ENCODE assay signal across 8 cellular contexts in genomic region chr9:4680750-4681149, GRCh38. TPM values are rescaled to one million over a fixed set of nuclear protein-coding genes. Genes with fewer than 3 reads are reported as not detected.
DNase-seq lines count a peak whose midpoint lies in the region; ATAC-seq and TF ChIP-seq lines count a peak whose summit lies in the region.

No MANE protein-coding gene starts in this region.

- H3K4me3 Mint-ChIP-seq in CD8-positive, alpha-beta T cell: no peak overlapping the region

- peaks cover 5% of the 10 kb centered on the region for H3K36me3 ChIP-seq in CD8-positive, alpha-beta T cell (ENCODE audit: insufficient read depth, low read length)
- peaks cover 14% of the 10 kb centered on the region for H3K36me3 ChIP-seq in NT2/D1 (ENCODE audit: insufficient read depth, insufficient read length, low read length)
- peaks cover under 1 to 3% of the 10 kb centered on the region in 2 experiments for H3K36me3 ChIP-seq in trophoblast cell (ENCODE audit: control insufficient read depth in 1 of 2, insufficient read depth in 2 of 2, low read length in 2 of 2)

- no peak for TF ChIP-seq POLR2A in erythroblast (IDR thresholded peaks at IDR 0.05; ENCODE audit: low read length)

- H3K14ac ChIP-seq in trophoblast cell (ENCODE audit: low read length): no peak overlapping the region

- H3K4me1 ChIP-seq in CD8-positive, alpha-beta T cell (ENCODE audit: insufficient read depth, low read length): peaks cover 20% of the 10 kb centered on the region
- H3K4me1 ChIP-seq in NT2/D1 (ENCODE audit: insufficient read depth, insufficient read length) (no peaks in the 10 kb centered on the region), trophoblast cell (ENCODE audit: control insufficient read depth in 1 of 2, insufficient read depth in 2 of 2, low read length in 2 of 2) (no peaks in the 10 kb centered on the region)

- no peak overlapping the region for H2BK120ac ChIP-seq in trophoblast cell (ENCODE audit: insufficient read depth, low read length, poor library complexity)

- POLR2A ChIA-PET in CD8-positive, alpha-beta T cell (lab: Charles Lee): interaction anchor here (0.9 to 2.0 kb wide), 3 partner anchors 15 to 60 kb away, joined by 4 to 9 read pairs (median 4); partner anchors contain the start of genes AK3 and SPATA6L

- peak overlapping the region; percentile 87 for H3K4me2 ChIP-seq in trophoblast cell (ENCODE audit: low read length)

- H3K79me1 ChIP-seq in trophoblast cell (ENCODE audit: low read length): peaks cover 12% of the 10 kb centered on the region

- no peak for TF ChIP-seq CTCF in CD8-positive, alpha-beta T cell (IDR thresholded peaks at IDR 0.05)
- no peak for TF ChIP-seq CTCF in GM13976 (IDR thresholded peaks at IDR 0.05; ENCODE audit: borderline replicate concordance, control extremely low read depth, extremely low read depth, insufficient read depth, missing control alignments)

- intact Hi-C loops in CD8-positive, alpha-beta T cell (cut with DNase I, micrococcal nuclease): loop anchor here (2.0 to 10.0 kb wide), 4 partner anchors 16 to 1836 kb away; partner anchors contain the start of genes CD274 (in 1 of the 2), PUM3 (in 1 of the 2) and RCL1 (in 1 of the 2)

- no peaks in the 10 kb centered on the region for H3K27me3 ChIP-seq in CD8-positive, alpha-beta T cell (ENCODE audit: insufficient read depth, low read length)
- no peaks in the 10 kb centered on the region for H3K27me3 ChIP-seq in NT2/D1 (ENCODE audit: insufficient read depth, insufficient read length)
- no peaks in the 10 kb centered on the region for H3K27me3 ChIP-seq in trophoblast cell (ENCODE audit: insufficient read depth, low read length)

- no peak overlapping the region for H3K18ac ChIP-seq in trophoblast cell (ENCODE audit: low read length)

- no CpG with 5 or more reads among the region's 2 CpGs for WGBS in trophoblast cell (ENCODE audit: extremely low coverage, insufficient coverage, insufficient read length)

- no peak overlapping the region for H3K4ac ChIP-seq in trophoblast cell (ENCODE audit: low read depth, low read length)

- in situ Hi-C loops in GM13976 (cut with MboI; ENCODE audit: low sequenced_read_pairs, unreplicated experiment): no loop called here

- H3K9me3 ChIP-seq in CD8-positive, alpha-beta T cell (ENCODE audit: low read length): no peaks in the 10 kb centered on the region
- H3K9me3 ChIP-seq in NT2/D1 (ENCODE audit: insufficient read depth, low read length) (no peaks in the 10 kb centered on the region), trophoblast cell (ENCODE audit: insufficient read depth, low read depth, low read length) (no peaks in the 10 kb centered on the region)

- CTCF ChIA-PET in CD8-positive, alpha-beta T cell (lab: Charles Lee): interaction anchor here (1.1 kb wide), 1 partner anchor 14 kb away, joined by 3 read pairs; the partner anchor contains the start of gene SPATA6L

- H2BK12ac ChIP-seq in trophoblast cell (ENCODE audit: low read length): no peak overlapping the region

- peaks cover 25% of the 10 kb centered on the region for H3K36me3 Mint-ChIP-seq in CD8-positive, alpha-beta T cell

- peaks cover 7% of the 10 kb centered on the region for H3K79me2 ChIP-seq in trophoblast cell (ENCODE audit: control insufficient read depth, insufficient read depth, low read length, poor library complexity)

- peaks cover 23% of the 10 kb centered on the region for H3K4me1 Mint-ChIP-seq in CD8-positive, alpha-beta T cell (ENCODE audit: low read depth)

- no peak overlapping the region for H3K23ac ChIP-seq in trophoblast cell (ENCODE audit: low read length)

- H2AFZ ChIP-seq in trophoblast cell (ENCODE audit: insufficient read depth, low read length, poor library complexity): no peak overlapping the region

- H2BK5ac ChIP-seq in trophoblast cell (ENCODE audit: low read depth, low read length, poor library complexity): no peak overlapping the region

- H2AK5ac ChIP-seq in trophoblast cell (ENCODE audit: low read length): no peak overlapping the region

- ATAC-seq in CD8-positive, alpha-beta T cell: no peak
- no peak for ATAC-seq in HG03378 (IDR thresholded peaks at IDR 0.05; ENCODE audit: unreplicated experiment)

- DNase-seq in CD8-positive, alpha-beta T cell: no peak
- DNase-seq in NT2/D1 (ENCODE audit: low read depth, low spot score) (no peak), erythroblast (lab: John Stamatoyannopoulos, UW) (peak; percentile 65 to 82), trophoblast cell (peak in 1 of 2 donors; percentile 26), GM13976 (ENCODE audit: low spot score) (no peak), NCI-H82 treated with DMSO at 0.1 percent for 48 hours (lab: John Stamatoyannopoulos, UW; ENCODE audit: unreplicated experiment) (no peak), NCI-H1436 (lab: John Stamatoyannopoulos, UW) (no peak)

- H4K12ac ChIP-seq in trophoblast cell (ENCODE audit: low read depth, low read length): no peak overlapping the region

- no peak overlapping the region for H4K91ac ChIP-seq in trophoblast cell (ENCODE audit: low read depth, low read length)

- peak overlapping the region; percentile 96 for H3K27ac ChIP-seq in CD8-positive, alpha-beta T cell (ENCODE audit: low read depth, low read length)
- H3K27ac ChIP-seq in trophoblast cell (ENCODE audit: low read depth, low read length): no peak overlapping the region

- H3K9ac ChIP-seq in NT2/D1 (ENCODE audit: insufficient read length, low read depth) (peak overlapping the region; percentile 92), trophoblast cell (ENCODE audit: low read length) (no peak overlapping the region)

- no peaks in the 10 kb centered on the region for H3K9me3 Mint-ChIP-seq in CD8-positive, alpha-beta T cell

- H3K27me3 Mint-ChIP-seq in CD8-positive, alpha-beta T cell (ENCODE audit: low read depth): no peaks in the 10 kb centered on the region

- H4K8ac ChIP-seq in trophoblast cell (ENCODE audit: low read depth, low read length): no peak overlapping the region

- H3K27ac Mint-ChIP-seq in CD8-positive, alpha-beta T cell: no peak overlapping the region

- peak overlapping the region; percentile 70 for H3K4me3 ChIP-seq in CD8-positive, alpha-beta T cell (ENCODE audit: low read depth, low read length)
- H3K4me3 ChIP-seq in NT2/D1 (ENCODE audit: insufficient read length, low read depth) (peak overlapping the region; percentile 90), trophoblast cell (ENCODE audit: low read depth, low read length) (no peak overlapping the region)

RNA-seq across cellular contexts. Expression of gene CDC37L1, which starts 1.4 kb away (rescaled TPM):
- 10 to 100 TPM; 35.1 to 36.1 TPM for total RNA-seq in CD8-positive, alpha-beta T cell
- 7.7 and 8.3 TPM in 2 replicates for polyA plus RNA-seq in trophoblast cell (2013)

RNA-seq across cellular contexts. Expression of gene SPATA6L, which starts 14.5 kb away (rescaled TPM):
- total RNA-seq in CD8-positive, alpha-beta T cell: 1 to 10 TPM; 2.6 to 3.3 TPM
- polyA plus RNA-seq in trophoblast cell (2013): 1.3 and 1.7 TPM in 2 replicates

RNA-seq across cellular contexts. Expression of gene PLPP6, which starts 18.7 kb away (rescaled TPM):
- 1 to 10 TPM; 4.4 TPM for total RNA-seq in CD8-positive, alpha-beta T cell
- 6.4 and 6.7 TPM in 2 replicates for polyA plus RNA-seq in trophoblast cell (2013)

Comparison
In these comparisons a context has a peak if more than half of its experiments do, and no peak if none do; other contexts are left out.
1. DNase-seq: peak in erythroblast (2 of 2); none in CD8-positive, alpha-beta T cell (0 of 7), NT2/D1 (single experiment), GM13976 (single experiment), NCI-H82 treated with DMSO at 0.1 percent for 48 hours (single experiment) and NCI-H1436 (single experiment).